8 cellular contexts compared by ENCODE assay signal in the genomic region with DNA sequence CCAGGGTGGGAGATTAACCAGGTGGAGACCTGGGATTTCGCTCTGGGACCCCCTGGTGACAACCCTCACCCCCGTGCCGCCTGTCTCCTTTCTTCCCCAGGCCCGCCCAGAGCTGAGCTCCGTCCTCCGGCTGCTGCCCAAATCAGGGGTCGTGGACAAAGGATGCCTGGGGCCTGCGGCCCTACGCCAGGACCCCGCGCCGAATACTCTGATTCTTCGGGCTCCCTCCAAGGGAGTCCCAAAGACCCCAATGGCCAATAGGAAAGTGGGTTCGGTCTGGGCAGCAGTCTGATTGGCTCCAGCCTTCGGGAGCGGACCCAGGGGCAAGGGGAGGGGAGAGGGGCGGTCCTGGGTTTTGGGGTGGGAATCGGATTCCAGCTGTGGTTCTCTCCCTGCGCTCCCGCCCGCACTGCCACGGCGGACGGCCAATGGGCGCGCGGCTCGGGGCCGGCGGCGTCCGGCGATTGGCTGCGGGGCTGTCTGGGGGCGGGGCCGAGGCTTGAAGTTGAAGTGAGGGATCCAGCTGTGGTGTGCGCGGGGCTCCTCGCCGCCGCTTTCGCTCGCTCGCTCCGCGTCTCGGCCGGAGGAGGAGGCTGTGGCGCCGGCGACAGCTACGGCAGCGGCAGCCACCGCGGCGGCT. TPM values are rescaled to one million over a fixed set of nuclear protein-coding genes. Genes with fewer than 3 reads are reported as not detected.
DNase-seq lines count a peak whose midpoint lies in the region; ATAC-seq and TF ChIP-seq lines count a peak whose summit lies in the region.

CACNA1G (plus strand) TSS at position 531 of the 640 bp plus-strand sequence. CDS start 745 bp downstream, outside the sequence.

- H3K27ac ChIP-seq in mucosa of rectum (ENCODE audit: low read depth in 2 of 2, low read length in 2 of 2) = no peak within 1 kb of the TSS

- peak; percentile 46 for DNase-seq in CMK (ENCODE audit: low read depth)
- DNase-seq in NOMO-1 (lab: John Stamatoyannopoulos, UW; ENCODE audit: unreplicated experiment in 2 of 2) = peak; percentile 82 to 88
- peak; percentile 85 for DNase-seq in activated CD8-positive, alpha-beta memory T cell treated with anti-CD3 and anti-CD28 coated beads, Interleukin-2, amount 50 U/mL, for 4 hours
- DNase-seq in epithelial cell of proximal tubule (ENCODE audit: low read depth) = no peak
- DNase-seq in stimulated activated CD8-positive, alpha-beta memory T cell treated with anti-CD3 and anti-CD28 coated beads, Interleukin-2, amount 100 ng/mL, for 48 hours (ENCODE audit: low read depth in 2 of 2) = peak; percentile 82 to 87

- no peak within 1 kb of the TSS for H3K9ac ChIP-seq in mucosa of rectum (ENCODE audit: low read depth in 1 of 2, low read length in 2 of 2)

- peaks cover under 1 to 5% of the 10 kb centered on the region in 2 donors for H3K36me3 ChIP-seq in mucosa of rectum (ENCODE audit: control insufficient read depth in 2 of 2, insufficient read depth in 2 of 2, low read length in 2 of 2)

- peak; percentile 92 for ATAC-seq in GM19467 (IDR thresholded peaks at IDR 0.05; ENCODE audit: unreplicated experiment)
- peak; percentile 92 for ATAC-seq in HG03571 (IDR thresholded peaks at IDR 0.05; ENCODE audit: unreplicated experiment)

- no peaks in the 10 kb centered on the region for H3K9me3 ChIP-seq in mucosa of rectum (ENCODE audit: control insufficient read depth in 2 of 2, low read length in 2 of 2)

- H3K4me1 ChIP-seq in mucosa of rectum (ENCODE audit: control insufficient read depth in 2 of 2, insufficient read depth in 2 of 2, low read length in 2 of 2) = peaks cover 16 to 19% of the 10 kb centered on the region in 2 donors

- peaks cover 40 to 49% of the 10 kb centered on the region in 2 donors for H3K27me3 ChIP-seq in mucosa of rectum (ENCODE audit: control insufficient read depth in 2 of 2, insufficient read depth in 2 of 2, low read length in 2 of 2)

- H3K4me3 ChIP-seq in epithelial cell of proximal tubule (ENCODE audit: low read depth, low read length) (peak within 1 kb of the TSS; percentile 31), mucosa of rectum (ENCODE audit: low read length in 2 of 2) (peak within 1 kb of the TSS; percentile 55 to 68)

- no peak for TF ChIP-seq CTCF in epithelial cell of proximal tubule (conservative IDR thresholded peaks at IDR 0.05; ENCODE audit: low read depth, low read length)

RNA-seq across cellular contexts. Expression of gene CACNA1G, which starts in this region (rescaled TPM):
- total RNA-seq in epithelial cell of proximal tubule = not detected in 2 replicates
